ENCODE assay signal across 17 cellular contexts in the genomic region with DNA sequence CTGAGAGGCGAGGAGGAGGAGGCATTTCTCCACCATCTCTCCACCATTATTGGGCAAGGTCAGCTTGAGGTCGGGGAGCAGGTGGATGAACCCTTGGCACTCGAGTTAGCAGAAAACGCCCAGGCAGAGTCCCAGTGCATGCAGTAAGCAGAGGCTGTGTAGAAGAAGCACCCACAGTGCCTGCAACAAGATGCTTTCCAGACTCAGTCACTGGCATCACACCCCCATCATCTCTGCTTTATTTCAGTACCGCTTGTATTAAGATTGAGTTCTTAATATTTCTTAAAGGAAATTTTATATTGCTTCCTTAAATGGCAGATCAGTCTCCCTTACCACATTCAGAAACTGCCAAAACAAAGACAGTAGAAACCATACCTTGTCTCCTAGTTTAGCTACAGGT.
DNase-seq lines count a peak whose midpoint lies in the region; ATAC-seq, FAIRE-seq and TF ChIP-seq lines count a peak whose summit lies in the region.
"Had no signal": no experiment of that assay in that cellular context is flagged by ENCODE, and none has a peak within 500 bp of the region (broad histone marks: within the 10 kb centered on the region; RNA-seq: fewer than 3 reads in every experiment).

No MANE protein-coding gene starts in this region.

- no peak overlapping the region for H3K27ac ChIP-seq in neuronal stem cell (replicated peaks; ENCODE audit: low read length)
- H3K27ac ChIP-seq in substantia nigra (ENCODE audit: low read depth, low read length, poor library complexity, severe bottlenecking), result peak overlapping the region; percentile 51
- H3K27ac ChIP-seq in upper lobe of right lung, result no peak overlapping the region

- no peak overlapping the region for H2BK120ac ChIP-seq in neuronal stem cell (ENCODE audit: low read depth, low read length)

- H4K91ac ChIP-seq in neuronal stem cell (ENCODE audit: low read depth, low read length, poor library complexity), result no peak overlapping the region

- H2AFZ ChIP-seq in neuronal stem cell (ENCODE audit: low read length), result no peak overlapping the region
- H2AFZ ChIP-seq: GM23338 had no signal

- peak overlapping the region; percentile 34 for H3K9ac ChIP-seq in endocrine pancreas (ENCODE audit: control insufficient read depth, insufficient read depth, low read length)
- peak overlapping the region; percentile 52 for H3K9ac ChIP-seq in neuronal stem cell (ENCODE audit: low read depth, low read length, poor library complexity)

- H2BK15ac ChIP-seq in neuronal stem cell (ENCODE audit: low read length), result no peak overlapping the region

- no peak overlapping the region for H2BK5ac ChIP-seq in neuronal stem cell (ENCODE audit: low read length)

- H3K18ac ChIP-seq in neuronal stem cell (ENCODE audit: low read length), result peak overlapping the region; percentile 20

- no peak overlapping the region for H3K23ac ChIP-seq in neuronal stem cell (ENCODE audit: low read depth, low read length, poor library complexity)

- H3K14ac ChIP-seq in neuronal stem cell (ENCODE audit: low read length), result no peak overlapping the region

- no peak for FAIRE-seq in frontal cortex (lab: Jason Lieb, UNC)
- FAIRE-seq: G401.6, GM12892 had no signal

- no peak overlapping the region for H3K4ac ChIP-seq in neuronal stem cell (ENCODE audit: low read length)

- no peaks in the 10 kb centered on the region for H3K36me3 ChIP-seq in endocrine pancreas (ENCODE audit: control insufficient read depth, insufficient read depth, low read length)
- H3K36me3 ChIP-seq in neuronal stem cell (replicated peaks in 1 of 2; ENCODE audit: control insufficient read depth in 2 of 2, insufficient read depth in 2 of 2, low read length in 2 of 2), result peaks cover 8 to 82% of the 10 kb centered on the region in 2 donors
- H3K36me3 ChIP-seq in upper lobe of right lung, result peaks cover 15% of the 10 kb centered on the region

- WGBS in neuronal stem cell (ENCODE audit: extremely low coverage in 2 of 2, insufficient read length in 2 of 2, insufficient replicate concordance in 1 of 2), 2 donors, result no CpG with 5 or more reads among the region's 5 CpGs

- H3K4me2 ChIP-seq in neuronal stem cell (ENCODE audit: insufficient read depth, low read length, poor library complexity, severe bottlenecking), result no peak overlapping the region
- H3K4me2 ChIP-seq: GM23338 had no signal

- H4K8ac ChIP-seq in neuronal stem cell (ENCODE audit: low read depth, low read length), result no peak overlapping the region

- no peaks in the 10 kb centered on the region for H3K27me3 ChIP-seq in endocrine pancreas (ENCODE audit: control insufficient read depth, insufficient read depth, low read length)
- no peaks in the 10 kb centered on the region for H3K27me3 ChIP-seq in neuronal stem cell (ENCODE audit: control insufficient read depth in 3 of 3, insufficient read depth in 3 of 3, low read depth in 1 of 3, low read length in 3 of 3)
- no peaks in the 10 kb centered on the region for H3K27me3 ChIP-seq in upper lobe of right lung
- H3K27me3 ChIP-seq: Peyer's patch had no signal

- no peak overlapping the region for H3K4me3 ChIP-seq in endocrine pancreas (ENCODE audit: control insufficient read depth, insufficient read depth, low read length)
- no peak overlapping the region for H3K4me3 ChIP-seq in neuronal stem cell (ENCODE audit: low read length in 2 of 2)
- no peak overlapping the region for H3K4me3 ChIP-seq in upper lobe of right lung
- H3K4me3 ChIP-seq: GM23338, Peyer's patch had no signal

- H3K4me1 ChIP-seq in endocrine pancreas (ENCODE audit: control insufficient read depth, insufficient read depth, low read length) (peaks cover 3% of the 10 kb centered on the region), neuronal stem cell (ENCODE audit: control insufficient read depth in 2 of 2, insufficient read depth in 1 of 2, low read depth in 1 of 2, low read length in 2 of 2) (peaks cover 56 to 59% of the 10 kb centered on the region in 2 donors), upper lobe of right lung (peaks cover 54% of the 10 kb centered on the region)

- no peaks in the 10 kb centered on the region for H3K79me1 ChIP-seq in neuronal stem cell (ENCODE audit: low read depth, low read length)

- H2BK12ac ChIP-seq in neuronal stem cell (ENCODE audit: low read length), result no peak overlapping the region

- intact Hi-C loops in upper lobe of right lung (cut with DNase I), result no loop called here

- H3K9me3 ChIP-seq in endocrine pancreas (ENCODE audit: control insufficient read depth, low read length) (no peaks in the 10 kb centered on the region), neuronal stem cell (replicated peaks in 1 of 2; ENCODE audit: control insufficient read depth in 2 of 2, insufficient read depth in 1 of 2, low read depth in 1 of 2, low read length in 2 of 2) (peaks cover 0 to 3% of the 10 kb centered on the region in 2 donors), upper lobe of right lung (no peaks in the 10 kb centered on the region)
- H3K9me3 ChIP-seq: Peyer's patch had no signal

- no peak overlapping the region for H2AK5ac ChIP-seq in neuronal stem cell (ENCODE audit: low read depth, low read length)

- DNase-seq in amniotic epithelial cell (ENCODE audit: low read depth), result peak; percentile 37
- DNase-seq in neuronal stem cell (ENCODE audit: low spot score), result no peak
- no peak for DNase-seq in substantia nigra (lab: John Stamatoyannopoulos, UW)
- DNase-seq in upper lobe of right lung, result no peak
- no peak for DNase-seq in frontal cortex (ENCODE audit: low spot score in 2 of 2)
- DNase-seq: CD4-positive, alpha-beta T cell; DMS79 treated with DMSO at 0.1 percent for 48 hours; MV-4-11; NCI-H1417 treated with DMSO at 0.1 percent for 48 hours; NCI-H2029 treated with DMSO at 0.1 percent for 48 hours; NCI-H510A; Peyer's patch had no signal

- TF ChIP-seq CTCF in upper lobe of right lung (IDR thresholded peaks at IDR 0.05), result no peak

- ATAC-seq in upper lobe of right lung, result no peak
- no peak for ATAC-seq in GM21381 (IDR thresholded peaks at IDR 0.05; ENCODE audit: unreplicated experiment)
- ATAC-seq: GM23338 had no signal
